In the genomic region with DNA sequence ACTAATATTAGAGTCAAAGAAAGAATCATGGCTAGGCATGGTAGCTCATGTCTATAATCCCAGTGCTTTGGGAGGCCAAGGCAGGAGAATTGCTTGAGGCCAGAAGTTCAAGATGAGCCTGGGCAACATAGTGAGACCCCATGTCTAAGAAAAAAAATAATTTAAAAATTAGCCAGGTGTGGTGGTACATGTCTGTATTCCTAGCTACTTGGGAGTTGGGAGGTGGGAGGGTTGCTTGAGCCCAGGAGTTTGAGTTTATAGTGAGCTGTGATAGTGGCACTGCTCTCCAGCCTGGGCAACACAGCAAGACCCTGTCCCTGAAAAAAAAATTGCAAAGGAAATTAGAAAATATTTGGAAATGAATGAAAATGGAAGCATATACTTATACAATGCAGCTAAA, we compare ENCODE assay signal across 29 cellular contexts.
"Had no signal": no experiment of that assay in that cellular context is flagged by ENCODE, and none has a peak within 500 bp of the region (broad histone marks: within the 10 kb centered on the region; RNA-seq: fewer than 3 reads in every experiment).

No MANE protein-coding gene starts in this region.

- H3K27me3 Mint-ChIP-seq: naive thymus-derived CD8-positive, alpha-beta T cell; stimulated activated naive CD8-positive, alpha-beta T cell treated with anti-CD3 and anti-CD28 coated beads, Interleukin-15, amount 100 ng/mL, for 72 hours; type B pancreatic cell had no signal

- H3K27me3 ChIP-seq: neutrophil, pancreas, spleen, suprapubic skin, testis, tibial artery, transverse colon, upper lobe of right lung, uterus had no signal

- H3K4me3 ChIP-seq: pancreas, prostate gland, skin epidermis, smooth muscle cell, spleen, suprapubic skin, testis, tibial artery, transverse colon, upper lobe of right lung, uterus had no signal

- H3K9me3 ChIP-seq: neutrophil, pancreas, prostate gland, testis, tibial artery, transverse colon, upper lobe of right lung, uterus had no signal

- H3K4me2 ChIP-seq: smooth muscle cell had no signal

- H3K27ac ChIP-seq: neutrophil, pancreas, prostate gland, skin epidermis, spleen, suprapubic skin, testis, tibial artery, transverse colon, upper lobe of right lung, uterus had no signal

- H3K4me3 Mint-ChIP-seq: naive thymus-derived CD8-positive, alpha-beta T cell; natural killer cell treated with Interleukin-12 subunit alpha and Interleukin-12 subunit beta and Interleukin-15 and Interleukin-18, amount 100 ng/mL, for 72 hours; nephron progenitor cell; neural crest cell; stimulated activated memory B cell treated with anti-CD40 and anti-IgM and Interleukin-4, amounts not matched to agents 10 μg/mL and 1 μg/mL and 100 μg/mL, for 72 hours; stimulated activated naive CD8-positive, alpha-beta T cell treated with anti-CD3 and anti-CD28 coated beads, Interleukin-15, amount 100 ng/mL, for 72 hours; type B pancreatic cell had no signal

- H3K36me3 Mint-ChIP-seq: naive thymus-derived CD8-positive, alpha-beta T cell; natural killer cell treated with Interleukin-12 subunit alpha and Interleukin-12 subunit beta and Interleukin-15 and Interleukin-18, amount 100 ng/mL, for 72 hours; stimulated activated memory B cell treated with anti-CD40 and anti-IgM and Interleukin-4, amounts not matched to agents 10 μg/mL and 1 μg/mL and 100 μg/mL, for 72 hours; type B pancreatic cell had no signal

- H3K27ac Mint-ChIP-seq: naive thymus-derived CD8-positive, alpha-beta T cell; natural killer cell treated with Interleukin-12 subunit alpha and Interleukin-12 subunit beta and Interleukin-15 and Interleukin-18, amount 100 ng/mL, for 72 hours; nephron progenitor cell; stimulated activated memory B cell treated with anti-CD40 and anti-IgM and Interleukin-4, amounts not matched to agents 10 μg/mL and 1 μg/mL and 100 μg/mL, for 72 hours; stimulated activated naive CD8-positive, alpha-beta T cell treated with anti-CD3 and anti-CD28 coated beads, Interleukin-15, amount 100 ng/mL, for 72 hours; type B pancreatic cell had no signal

- H3K4me1 Mint-ChIP-seq: stimulated activated memory B cell treated with anti-CD40 and anti-IgM and Interleukin-4, amounts not matched to agents 10 μg/mL and 1 μg/mL and 100 μg/mL, for 72 hours had no signal

- H3K4me1 ChIP-seq: pancreas, prostate gland, suprapubic skin, testis, tibial artery, upper lobe of right lung, uterus had no signal

- H3K9me3 Mint-ChIP-seq: naive thymus-derived CD8-positive, alpha-beta T cell; natural killer cell treated with Interleukin-12 subunit alpha and Interleukin-12 subunit beta and Interleukin-15 and Interleukin-18, amount 100 ng/mL, for 72 hours; nephron progenitor cell; stimulated activated memory B cell treated with anti-CD40 and anti-IgM and Interleukin-4, amounts not matched to agents 10 μg/mL and 1 μg/mL and 100 μg/mL, for 72 hours; stimulated activated naive CD8-positive, alpha-beta T cell treated with anti-CD3 and anti-CD28 coated beads, Interleukin-15, amount 100 ng/mL, for 72 hours; type B pancreatic cell had no signal

- H3K36me3 ChIP-seq: neutrophil, pancreas, prostate gland, spleen, suprapubic skin, tibial artery, transverse colon, upper lobe of right lung had no signal

- DNase-seq: naive thymus-derived CD8-positive, alpha-beta T cell; nephron progenitor cell; nucleus accumbens; pancreas; right cardiac atrium; spleen; stimulated activated CD4-positive, alpha-beta T cell treated with anti-CD3 and anti-CD28 coated beads, Interleukin-12 subunit alpha, Interleukin-12 subunit beta, amount 100 ng/mL, for 4 hours; stimulated activated CD4-positive, alpha-beta T cell treated with anti-CD3 and anti-CD28 coated beads, Interleukin-1b, Interleukin-23, amount 100 ng/mL, for 48 hours; stimulated activated CD4-positive, alpha-beta T cell treated with anti-CD3 and anti-CD28 coated beads, Interleukin-4, amount 100 ng/mL, for 1 hour; stimulated activated CD4-positive, alpha-beta T cell treated with anti-CD3 and anti-CD28 coated beads, Interleukin-4, amount 100 ng/mL, for 4 hours; stimulated activated CD8-positive, alpha-beta memory T cell treated with anti-CD3 and anti-CD28 coated beads, Interleukin-4, amount 100 ng/mL, for 48 hours; stimulated activated naive CD4-positive, alpha-beta T cell; stimulated activated naive CD8-positive, alpha-beta T cell treated with anti-CD3 and anti-CD28 coated beads, Interleukin-15, amount 100 ng/mL, for 72 hours; stimulated activated naive CD8-positive, alpha-beta T cell treated with anti-CD3 and anti-CD28 coated beads, Interleukin-15, Interleukin-2, amounts not matched to agents 100 U/mL and 50 U/mL, for 24 hours; substantia nigra; testis; tibial artery; transverse colon; upper lobe of right lung; uterus had no signal
